Comparison of ENCODE assay signal across 8 cellular contexts in the genomic region with DNA sequence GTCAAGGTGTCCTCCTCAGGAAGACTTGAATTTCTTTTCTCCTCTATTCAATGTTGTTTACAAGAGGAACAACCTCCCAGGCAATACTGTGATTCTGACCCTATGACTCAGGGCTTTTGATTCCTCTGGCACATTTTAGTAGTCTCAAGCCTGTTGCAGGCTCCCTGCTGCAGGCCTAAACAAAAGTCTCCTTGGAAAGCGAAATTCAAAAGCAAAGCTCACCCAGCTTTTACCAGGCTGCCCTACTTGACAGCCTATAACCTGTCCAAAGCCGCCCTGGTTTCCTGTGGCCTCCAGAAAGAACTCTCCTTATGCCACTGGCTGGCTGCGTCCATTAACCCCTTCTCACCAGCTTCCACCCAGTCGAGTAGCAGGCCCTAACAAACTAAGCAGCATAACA. TPM values are rescaled to one million over a fixed set of nuclear protein-coding genes. Genes with fewer than 3 reads are reported as not detected.
DNase-seq lines count a peak whose midpoint lies in the region; ATAC-seq and TF ChIP-seq lines count a peak whose summit lies in the region.

No MANE protein-coding gene starts in this region.

- H3K4me3 ChIP-seq in GM12865 (ENCODE audit: low read depth, low read length) (no peak overlapping the region), left ventricle myocardium inferior (peak overlapping the region; percentile 6), skeletal muscle cell (ENCODE audit: low read depth, low read length) (no peak overlapping the region)

- peaks cover 54% of the 10 kb centered on the region for H3K4me1 ChIP-seq in left ventricle myocardium inferior

- TF ChIP-seq CTCF in GM12865 (IDR thresholded peaks at IDR 0.05; ENCODE audit: insufficient read depth, low read depth, low read length, missing control alignments) (no peak), left ventricle myocardium inferior (IDR thresholded peaks at IDR 0.05; ENCODE audit: borderline replicate concordance) (no peak)

- H3K27me3 ChIP-seq in left ventricle myocardium inferior (ENCODE audit: low read depth): no peaks in the 10 kb centered on the region

- H3K9me3 ChIP-seq in left ventricle myocardium inferior (replicated peaks): no peaks in the 10 kb centered on the region

- intact Hi-C loops in left ventricle myocardium inferior (cut with micrococcal nuclease): no loop called here

- DNase-seq in GM12865 (ENCODE audit: low read depth) (peak; percentile 49), amniotic epithelial cell (ENCODE audit: low read depth) (peak; percentile 94), left ventricle myocardium inferior (no peak), skeletal muscle cell (ENCODE audit: low read depth) (peak; percentile 74), ecto neural progenitor cell (ENCODE audit: low spot score) (no peak), SIG-M5 treated with dmso at 0.1 percent for 504 hours (lab: John Stamatoyannopoulos, UW; ENCODE audit: unreplicated experiment) (no peak)

- peaks cover 3% of the 10 kb centered on the region for H3K36me3 ChIP-seq in left ventricle myocardium inferior

- peak overlapping the region; percentile 71 for H3K27ac ChIP-seq in left ventricle myocardium inferior (replicated peaks)

- ATAC-seq in HG03432 (IDR thresholded peaks at IDR 0.05; ENCODE audit: unreplicated experiment) (no peak), GM21390 (IDR thresholded peaks at IDR 0.05; ENCODE audit: unreplicated experiment) (no peak)

RNA-seq across cellular contexts. Expression of a gene that starts 11.6 kb away (rescaled TPM):
- total RNA-seq in left ventricle myocardium inferior: 26.3 TPM

RNA-seq across cellular contexts. Expression of a gene that starts 11.9 kb away (rescaled TPM):
- 66.1 TPM for total RNA-seq in left ventricle myocardium inferior

Comparison
In these comparisons a context has a peak if more than half of its experiments do, and no peak if none do; other contexts are left out.
1. DNase-seq: peak in GM12865 (single experiment), amniotic epithelial cell (single experiment) and skeletal muscle cell (single experiment); none in left ventricle myocardium inferior (single experiment), ecto neural progenitor cell (single experiment) and SIG-M5 treated with dmso at 0.1 percent for 504 hours (single experiment).